16 cellular contexts compared by ENCODE assay signal in genomic region chr5:133227082-133227481, GRCh38.
"Had no signal": no experiment of that assay in that cellular context is flagged by ENCODE, and none has a peak within 500 bp of the region (broad histone marks: within the 10 kb centered on the region; RNA-seq: fewer than 3 reads in every experiment).

No MANE protein-coding gene starts in this region.

- ATAC-seq: activated CD8-positive, alpha-beta T cell treated with anti-CD3 and anti-CD28 coated beads, Interleukin-2, amount 10 ng/mL, durations not matched to agents 7 days and 5 days; stimulated activated effector memory CD8-positive, alpha-beta T cell treated with anti-CD3 and anti-CD28 coated beads, Interleukin-12 subunit alpha, Interleukin-12 subunit beta, amount 100 ng/mL, for 72 hours; upper lobe of right lung had no signal

- H3K9me3 ChIP-seq: prostate gland, thoracic aorta, upper lobe of right lung had no signal

- H3K4me3 ChIP-seq: prostate gland, thoracic aorta, upper lobe of right lung had no signal

- FAIRE-seq: endothelial cell of umbilical vein had no signal

- H3K36me3 ChIP-seq: prostate gland, thoracic aorta, upper lobe of right lung had no signal

- H3K27me3 ChIP-seq: upper lobe of right lung had no signal

- DNase-seq: activated B cell treated with CpG ODN at 0.5 μM for 24 hours; activated CD4-positive, alpha-beta T cell treated with anti-CD3 and anti-CD28 coated beads for 48 hours; activated CD8-positive, alpha-beta memory T cell treated with anti-CD3 and anti-CD28 coated beads, Interleukin-2, amount 50 U/mL, for 48 hours; activated CD8-positive, alpha-beta T cell treated with anti-CD3 and anti-CD28 coated beads, Interleukin-2, amount 10 ng/mL, durations not matched to agents 7 days and 5 days; activated naive CD8-positive, alpha-beta T cell treated with anti-CD3 and anti-CD28 coated beads, Interleukin-2, amount 10 ng/mL, durations not matched to agents 7 days and 5 days; cortex of kidney; effector CD4-positive, alpha-beta T cell; foreskin fibroblast; nephron progenitor cell; stimulated activated CD4-positive, alpha-beta T cell treated with anti-CD3 and anti-CD28 coated beads, Interleukin-12 subunit alpha, Interleukin-12 subunit beta, amount 100 ng/mL, for 4 hours; T-helper 2 cell; upper lobe of right lung had no signal

- H3K4me1 ChIP-seq: upper lobe of right lung had no signal

- H3K27ac ChIP-seq: prostate gland, thoracic aorta, upper lobe of right lung had no signal
